Comparison of ENCODE assay signal across 1 cellular context in genomic region chr1:47433453-47434050, GRCh38.
TF ChIP-seq lines count a peak whose summit lies in the region.

No MANE protein-coding gene starts in this region.

TF ChIP-seq in HEK293T, 16 proteins besides CTCF, POLR2A, EP300 and RAD21 (continued from another document):
- TF ChIP-seq SUZ12 (IDR thresholded peaks at IDR 0.05) (no peak), TARDBP (IDR thresholded peaks at IDR 0.05) (no peak), BHLHE40 (IDR thresholded peaks at IDR 0.05; ENCODE audit: borderline replicate concordance) (no peak), ARNT (IDR thresholded peaks at IDR 0.05) (no peak), HDGF (IDR thresholded peaks at IDR 0.05; ENCODE audit: borderline replicate concordance) (no peak), NFRKB (IDR thresholded peaks at IDR 0.05) (no peak), FOXM1 (IDR thresholded peaks at IDR 0.05; ENCODE audit: borderline replicate concordance) (no peak), ELF4 (IDR thresholded peaks at IDR 0.05) (no peak), SP1 (IDR thresholded peaks at IDR 0.05) (no peak), L3MBTL2 (conservative IDR thresholded peaks at IDR 0.05) (no peak), FOXA1 (IDR thresholded peaks at IDR 0.05) (no peak), CTBP1 (IDR thresholded peaks at IDR 0.05; ENCODE audit: borderline replicate concordance) (no peak), LEF1 (IDR thresholded peaks at IDR 0.05; ENCODE audit: borderline replicate concordance) (no peak)
- TF ChIP-seq, protein P1, sequence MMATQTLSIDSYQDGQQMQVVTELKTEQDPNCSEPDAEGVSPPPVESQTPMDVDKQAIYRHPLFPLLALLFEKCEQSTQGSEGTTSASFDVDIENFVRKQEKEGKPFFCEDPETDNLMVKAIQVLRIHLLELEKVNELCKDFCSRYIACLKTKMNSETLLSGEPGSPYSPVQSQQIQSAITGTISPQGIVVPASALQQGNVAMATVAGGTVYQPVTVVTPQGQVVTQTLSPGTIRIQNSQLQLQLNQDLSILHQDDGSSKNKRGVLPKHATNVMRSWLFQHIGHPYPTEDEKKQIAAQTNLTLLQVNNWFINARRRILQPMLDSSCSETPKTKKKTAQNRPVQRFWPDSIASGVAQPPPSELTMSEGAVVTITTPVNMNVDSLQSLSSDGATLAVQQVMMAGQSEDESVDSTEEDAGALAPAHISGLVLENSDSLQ (IDR thresholded peaks at IDR 0.05) = no peak
